In genomic region chr1:232704256-232704655, GRCh38 we compare ENCODE assay signal across 13 cellular contexts.
DNase-seq lines count a peak whose midpoint lies in the region; ATAC-seq and TF ChIP-seq lines count a peak whose summit lies in the region.
"Had no signal": no experiment of that assay in that cellular context is flagged by ENCODE, and none has a peak within 500 bp of the region (broad histone marks: within the 10 kb centered on the region; RNA-seq: fewer than 3 reads in every experiment).

No MANE protein-coding gene starts in this region.

- no peak overlapping the region for H3K27ac Mint-ChIP-seq in stimulated activated naive CD8-positive, alpha-beta T cell treated with anti-CD3 and anti-CD28 coated beads, Interleukin-15, amount 100 ng/mL, for 72 hours
- H3K27ac Mint-ChIP-seq in chondrocyte (ENCODE audit: unreplicated experiment) = no peak overlapping the region
- H3K27ac Mint-ChIP-seq in CD4-positive, alpha-beta T cell = no peak overlapping the region
- H3K27ac Mint-ChIP-seq: activated B cell treated with CpG ODN at 0.5 μM for 24 hours; activated naive CD8-positive, alpha-beta T cell treated with anti-CD3 and anti-CD28 coated beads for 36 hours; naive thymus-derived CD8-positive, alpha-beta T cell had no signal

- no peak for DNase-seq in stimulated activated naive CD8-positive, alpha-beta T cell treated with anti-CD3 and anti-CD28 coated beads, Interleukin-15, amount 100 ng/mL, for 72 hours
- no peak for DNase-seq in stimulated activated naive CD8-positive, alpha-beta T cell treated with anti-CD3 and anti-CD28 coated beads, Interleukin-15, Interleukin-2, amounts not matched to agents 100 U/mL and 50 U/mL, for 24 hours
- DNase-seq in dorsolateral prefrontal cortex (no peak), osteoblast (ENCODE audit: insufficient read length, low spot score, missing footprints) (no peak), chondrocyte (ENCODE audit: low spot score) (no peak), UCSD-AML1 (lab: John Stamatoyannopoulos, UW; ENCODE audit: unreplicated experiment) (no peak), HEK293T (ENCODE audit: extremely low spot score) (no peak)
- no peak for DNase-seq in CD4-positive, alpha-beta T cell
- DNase-seq: activated B cell treated with CpG ODN at 0.5 μM for 24 hours; activated naive CD8-positive, alpha-beta T cell treated with anti-CD3 and anti-CD28 coated beads for 36 hours; DND-41; naive thymus-derived CD8-positive, alpha-beta T cell had no signal

- H2AFZ ChIP-seq in osteoblast (ENCODE audit: low read length) = no peak overlapping the region

- H3K9me3 Mint-ChIP-seq in stimulated activated naive CD8-positive, alpha-beta T cell treated with anti-CD3 and anti-CD28 coated beads, Interleukin-15, amount 100 ng/mL, for 72 hours = peaks cover 0 to 4% of the 10 kb centered on the region in 2 donors
- H3K9me3 Mint-ChIP-seq in chondrocyte (ENCODE audit: low read depth) = no peaks in the 10 kb centered on the region
- no peaks in the 10 kb centered on the region for H3K9me3 Mint-ChIP-seq in CD4-positive, alpha-beta T cell

- peaks cover 6% of the 10 kb centered on the region for H3K4me1 Mint-ChIP-seq in stimulated activated naive CD8-positive, alpha-beta T cell treated with anti-CD3 and anti-CD28 coated beads, Interleukin-15, amount 100 ng/mL, for 72 hours
- H3K4me1 Mint-ChIP-seq in chondrocyte (ENCODE audit: low read depth) = peaks cover 9% of the 10 kb centered on the region
- no peaks in the 10 kb centered on the region for H3K4me1 Mint-ChIP-seq in CD4-positive, alpha-beta T cell (ENCODE audit: low read depth)
- H3K4me1 Mint-ChIP-seq: activated B cell treated with CpG ODN at 0.5 μM for 24 hours had no signal

- CTCF ChIA-PET in CD4-positive, alpha-beta T cell (lab: Charles Lee) = no interaction called here
- CTCF ChIA-PET in HEK293T (lab: Yijun Ruan, JAX) = interaction anchor here (0.9 kb wide), 1 partner anchor 15 kb away, joined by 3 read pairs; no protein-coding TSS in a partner anchor

- H3K4me1 ChIP-seq in osteoblast (ENCODE audit: insufficient read depth, low read length) = peaks cover 9% of the 10 kb centered on the region

- H3K9me3 ChIP-seq in osteoblast (ENCODE audit: low read depth, low read length) = no peaks in the 10 kb centered on the region
- no peaks in the 10 kb centered on the region for H3K9me3 ChIP-seq in CD4-positive, alpha-beta T cell (ENCODE audit: control insufficient read depth, low read length)
- H3K9me3 ChIP-seq: thoracic aorta had no signal

- H3K4me3 ChIP-seq in dorsolateral prefrontal cortex (peak overlapping the region in 5 of 59 donors; percentile 4 to 28 (median 20)), osteoblast (ENCODE audit: insufficient read depth, low read length) (no peak overlapping the region)
- H3K4me3 ChIP-seq: thoracic aorta had no signal

- intact Hi-C loops in dorsolateral prefrontal cortex (cut with DNase I) = loop anchor here in 1 of 2 donors (5.0 kb wide), 1 partner anchor 67 kb away; no protein-coding TSS in a partner anchor
- intact Hi-C loops in CD4-positive, alpha-beta T cell (cut with DNase I, micrococcal nuclease) = no loop called here

- H4K20me1 ChIP-seq in osteoblast (ENCODE audit: insufficient read depth, low read length) = no peaks in the 10 kb centered on the region

- H3K4me2 ChIP-seq in osteoblast (ENCODE audit: insufficient read depth, low read length) = peak overlapping the region; percentile 28

- no peaks in the 10 kb centered on the region for H3K36me3 ChIP-seq in osteoblast (ENCODE audit: insufficient read depth, low read length)
- H3K36me3 ChIP-seq: thoracic aorta had no signal

- no peaks in the 10 kb centered on the region for H3K27me3 Mint-ChIP-seq in stimulated activated naive CD8-positive, alpha-beta T cell treated with anti-CD3 and anti-CD28 coated beads, Interleukin-15, amount 100 ng/mL, for 72 hours
- H3K27me3 Mint-ChIP-seq in chondrocyte (ENCODE audit: low read depth) = peaks cover 1% of the 10 kb centered on the region
- no peaks in the 10 kb centered on the region for H3K27me3 Mint-ChIP-seq in CD4-positive, alpha-beta T cell
- H3K27me3 Mint-ChIP-seq: activated B cell treated with CpG ODN at 0.5 μM for 24 hours; activated naive CD8-positive, alpha-beta T cell treated with anti-CD3 and anti-CD28 coated beads for 36 hours had no signal

- H3K27ac ChIP-seq in dorsolateral prefrontal cortex (peak overlapping the region in 57 of 59 donors; percentile 19 to 93 (median 77)), osteoblast (ENCODE audit: low read depth, low read length) (no peak overlapping the region)
- no peak overlapping the region for H3K27ac ChIP-seq in CD4-positive, alpha-beta T cell (ENCODE audit: low read depth, low read length)
- H3K27ac ChIP-seq: thoracic aorta had no signal

- ATAC-seq in stimulated activated naive CD8-positive, alpha-beta T cell treated with anti-CD3 and anti-CD28 coated beads, Interleukin-15, amount 100 ng/mL, for 72 hours = peak; percentile 18
- ATAC-seq in stimulated activated naive CD8-positive, alpha-beta T cell treated with anti-CD3 and anti-CD28 coated beads, Interleukin-15, Interleukin-2, amounts not matched to agents 100 U/mL and 50 U/mL, for 24 hours = no peak
- ATAC-seq in CD4-positive, alpha-beta T cell (ENCODE audit: poor library complexity) = no peak
- ATAC-seq: naive thymus-derived CD8-positive, alpha-beta T cell had no signal

- H3K27me3 ChIP-seq in dorsolateral prefrontal cortex (no peaks in the 10 kb centered on the region), osteoblast (ENCODE audit: insufficient read depth, low read length) (no peaks in the 10 kb centered on the region)
- H3K27me3 ChIP-seq in CD4-positive, alpha-beta T cell (ENCODE audit: control insufficient read depth, insufficient read depth, low read length) = no peaks in the 10 kb centered on the region

- POLR2A ChIA-PET in CD4-positive, alpha-beta T cell (lab: Charles Lee) = no interaction called here
- POLR2A ChIA-PET in HEK293T (lab: Yijun Ruan, JAX) = no interaction called here

- H3K79me2 ChIP-seq in osteoblast (ENCODE audit: insufficient read depth, low read length) = no peaks in the 10 kb centered on the region

- TF ChIP-seq CTCF in dorsolateral prefrontal cortex (IDR thresholded peaks at IDR 0.05 in 54 of 56, conservative IDR thresholded peaks at IDR 0.05 in 2 of 56; ENCODE audit: low read depth in 1 of 56, partially characterized antibody in 56 of 56) (no peak), osteoblast (IDR thresholded peaks at IDR 0.05; ENCODE audit: extremely low read depth, low read depth, low read length) (no peak), chondrocyte (IDR thresholded peaks at IDR 0.05) (no peak)
- no peak for TF ChIP-seq CTCF in CD4-positive, alpha-beta T cell (IDR thresholded peaks at IDR 0.05)

- no peaks in the 10 kb centered on the region for H3K36me3 Mint-ChIP-seq in chondrocyte (ENCODE audit: low read depth)
- H3K36me3 Mint-ChIP-seq in CD4-positive, alpha-beta T cell (ENCODE audit: low read depth) = no peaks in the 10 kb centered on the region
- H3K36me3 Mint-ChIP-seq: activated naive CD8-positive, alpha-beta T cell treated with anti-CD3 and anti-CD28 coated beads for 36 hours had no signal

- no peak overlapping the region for H3K4me3 Mint-ChIP-seq in stimulated activated naive CD8-positive, alpha-beta T cell treated with anti-CD3 and anti-CD28 coated beads, Interleukin-15, amount 100 ng/mL, for 72 hours
- no peak overlapping the region for H3K4me3 Mint-ChIP-seq in chondrocyte (ENCODE audit: unreplicated experiment)
- no peak overlapping the region for H3K4me3 Mint-ChIP-seq in CD4-positive, alpha-beta T cell
- H3K4me3 Mint-ChIP-seq: activated B cell treated with CpG ODN at 0.5 μM for 24 hours; activated naive CD8-positive, alpha-beta T cell treated with anti-CD3 and anti-CD28 coated beads for 36 hours; naive thymus-derived CD8-positive, alpha-beta T cell had no signal

TF ChIP-seq in HEK293T, 16 proteins besides CTCF, POLR2A, EP300 and RAD21:
- TF ChIP-seq BHLHE40 (IDR thresholded peaks at IDR 0.05; ENCODE audit: borderline replicate concordance) (no peak), PKNOX1 (IDR thresholded peaks at IDR 0.05) (no peak), FOXA1 (IDR thresholded peaks at IDR 0.05) (no peak)

Comparison
In these comparisons a context has a peak if more than half of its experiments do, and no peak if none do; other contexts are left out.
1. H3K27ac ChIP-seq: peak in dorsolateral prefrontal cortex (57 of 59); none in osteoblast (single experiment) and CD4-positive, alpha-beta T cell (single experiment).